Comparison of ENCODE assay signal across 8 cellular contexts in genomic region chr3:195106418-195106906, GRCh38.
DNase-seq lines count a peak whose midpoint lies in the region; ATAC-seq, FAIRE-seq and TF ChIP-seq lines count a peak whose summit lies in the region.

No MANE protein-coding gene starts in this region.

- peak; percentile 54 for DNase-seq in GDM1 (lab: John Stamatoyannopoulos, UW)
- DNase-seq in NCI-H2196 (lab: John Stamatoyannopoulos, UW; ENCODE audit: unreplicated experiment): peak; percentile 89
- peak; percentile 79 for DNase-seq in activated CD4-positive, alpha-beta T cell treated with anti-CD3 and anti-CD28 coated beads for 48 hours
- DNase-seq in chondrocyte (ENCODE audit: low spot score): no peak
- no peak for DNase-seq in HepG2 (ENCODE audit: low spot score)
- DNase-seq in stimulated activated CD4-positive, alpha-beta T cell treated with anti-CD3 and anti-CD28 coated beads, TNF-alpha, amount 100 ng/mL, for 1 hour (ENCODE audit: low read depth in 3 of 3, low spot score in 1 of 3): peak; percentile 8 to 70 (median 36)

- POLR2A ChIA-PET in HepG2 (lab: Yijun Ruan, JAX): no interaction called here

- H2AFZ ChIP-seq in HepG2 (ENCODE audit: low read length): no peak overlapping the region

- peaks cover 2 to 6% of the 10 kb centered on the region in 2 experiments; a peak in 3 of 5 replicates for H3K36me3 ChIP-seq in HepG2 (replicated peaks in 1 of 2; ENCODE audit: control insufficient read depth in 1 of 2, insufficient read depth in 2 of 2, low read length in 2 of 2)

- H3K27me3 Mint-ChIP-seq in chondrocyte (ENCODE audit: low read depth): no peaks in the 10 kb centered on the region

- CTCF ChIA-PET in HepG2 (lab: Yijun Ruan, JAX; ENCODE audit: low intra/inter-chr PET ratio, low total read pairs): interaction anchor here (0.7 to 2.5 kb wide), 5 partner anchors 71 to 435 kb away, joined by 3 to 15 read pairs (median 3); no protein-coding TSS in a partner anchor

- no peak overlapping the region for H3K27ac ChIP-seq in HepG2 (ENCODE audit: extremely low read length, insufficient read depth, low read length)

- peak overlapping the region; percentile 38 for H3K27ac Mint-ChIP-seq in chondrocyte (ENCODE audit: unreplicated experiment)

- H3K4me3 Mint-ChIP-seq in chondrocyte (ENCODE audit: unreplicated experiment): peak overlapping the region; percentile 59

- no peak for FAIRE-seq in HepG2 (lab: Jason Lieb, UNC)

- H3K9me3 ChIP-seq in HepG2 (ENCODE audit: low read length): no peaks in the 10 kb centered on the region

- H3K4me2 ChIP-seq in HepG2 (ENCODE audit: low read depth, low read length): peak overlapping the region; percentile 52

- intact Hi-C loops in HepG2 (cut with micrococcal nuclease; ENCODE audit: unreplicated experiment): loop anchor here (1.0 to 10.0 kb wide), 2 partner anchors 72 to 435 kb away; no protein-coding TSS in a partner anchor

- in situ Hi-C loops in HepG2 (cut with HindIII; ENCODE audit: extremely low pct_ligation_motif_present, low pct_unique_long_range_greater_than_20kb): loop anchor here (5.0 kb wide), 3 partner anchors 74 to 419 kb away; partner anchors contain the start of gene FAM43A

- no peak for TF ChIP-seq POLR2A in HepG2 (IDR thresholded peaks at IDR 0.05; ENCODE audit: insufficient read depth in 1 of 2, low read depth in 2 of 2, low read length in 2 of 2)

- H3K36me3 Mint-ChIP-seq in chondrocyte (ENCODE audit: low read depth): no peaks in the 10 kb centered on the region

- H3K79me2 ChIP-seq in HepG2 (ENCODE audit: insufficient read depth, low read length): no peaks in the 10 kb centered on the region

- TF ChIP-seq CTCF in chondrocyte (IDR thresholded peaks at IDR 0.05): peak; percentile 99
- peak; percentile 98 for TF ChIP-seq CTCF in HepG2 (CRISPR knock-in tag; IDR thresholded peaks at IDR 0.05)

- TF ChIP-seq EP300 in HepG2 (IDR thresholded peaks at IDR 0.05; ENCODE audit: low read depth in 2 of 2, low read length in 2 of 2) (no peak), HepG2 (CRISPR knock-in tag; IDR thresholded peaks at IDR 0.05; ENCODE audit: borderline replicate concordance) (no peak)

- H3K4me1 Mint-ChIP-seq in chondrocyte (ENCODE audit: low read depth): peaks cover 35% of the 10 kb centered on the region

- H4K20me1 ChIP-seq in HepG2 (ENCODE audit: insufficient read depth, low read length): no peaks in the 10 kb centered on the region

- peaks cover 49% of the 10 kb centered on the region for H3K4me1 ChIP-seq in HepG2 (ENCODE audit: insufficient read depth, low read length)

- peak; percentile 95 for TF ChIP-seq RAD21 in HepG2 (CRISPR knock-in tag; IDR thresholded peaks at IDR 0.05)

- H3K9ac ChIP-seq in HepG2 (ENCODE audit: insufficient read depth, low read depth, low read length): no peak overlapping the region

- peak overlapping the region in 1 of 3 experiments; percentile 19; a peak in 1 of 6 replicates for H3K4me3 ChIP-seq in HepG2 (replicated peaks in 1 of 3; ENCODE audit: insufficient read depth in 1 of 3, low read depth in 2 of 3, low read length in 3 of 3)

- no TSS peak for BruUV-seq in HepG2 (replicated peaks; lab: Mats Ljungman, UMichigan)

- no peaks in the 10 kb centered on the region for H3K27me3 ChIP-seq in HepG2 (ENCODE audit: control insufficient read depth in 1 of 2, insufficient read depth in 2 of 2, low read length in 2 of 2)

- H3K9me3 Mint-ChIP-seq in chondrocyte (ENCODE audit: low read depth): peaks cover 5% of the 10 kb centered on the region

- 16% methylated on average over 12 of the region's 29 CpGs for WGBS in HepG2 (ENCODE audit: low lambda C conversion rate)

- ATAC-seq in HG02588 (IDR thresholded peaks at IDR 0.05; ENCODE audit: unreplicated experiment): peak; percentile 71
- peak; percentile 80 for ATAC-seq in HepG2
- ATAC-seq in GM18520 (IDR thresholded peaks at IDR 0.05; ENCODE audit: unreplicated experiment): no peak

TF ChIP-seq in HepG2, 621 proteins besides CTCF, POLR2A, EP300 and RAD21 (continues in another document):
- no peak for TF ChIP-seq ZNF34 (CRISPR knock-in tag; IDR thresholded peaks at IDR 0.05; ENCODE audit: borderline replicate concordance)
- TF ChIP-seq TCF7 (IDR thresholded peaks at IDR 0.05; ENCODE audit: low read depth): no peak
- no peak; the same call in 1 of the 2 replicates for TF ChIP-seq HMG20A (CRISPR knock-in tag; IDR thresholded peaks at IDR 0.05; ENCODE audit: borderline replicate concordance)
- no peak for TF ChIP-seq TIGD3 (CRISPR knock-in tag; IDR thresholded peaks at IDR 0.05; ENCODE audit: borderline replicate concordance)
- TF ChIP-seq SIN3B (IDR thresholded peaks at IDR 0.05; ENCODE audit: low read length): no peak
- no peak for TF ChIP-seq MTF1 (CRISPR knock-in tag; IDR thresholded peaks at IDR 0.05)
- TF ChIP-seq ARNT2 (CRISPR knock-in tag; IDR thresholded peaks at IDR 0.05; ENCODE audit: low read depth): no peak
- TF ChIP-seq TFE3 (CRISPR knock-in tag; IDR thresholded peaks at IDR 0.05): 0 out of 2 replicates have a peak, but pooled peaks have one; percentile 17
- TF ChIP-seq, protein P1, sequence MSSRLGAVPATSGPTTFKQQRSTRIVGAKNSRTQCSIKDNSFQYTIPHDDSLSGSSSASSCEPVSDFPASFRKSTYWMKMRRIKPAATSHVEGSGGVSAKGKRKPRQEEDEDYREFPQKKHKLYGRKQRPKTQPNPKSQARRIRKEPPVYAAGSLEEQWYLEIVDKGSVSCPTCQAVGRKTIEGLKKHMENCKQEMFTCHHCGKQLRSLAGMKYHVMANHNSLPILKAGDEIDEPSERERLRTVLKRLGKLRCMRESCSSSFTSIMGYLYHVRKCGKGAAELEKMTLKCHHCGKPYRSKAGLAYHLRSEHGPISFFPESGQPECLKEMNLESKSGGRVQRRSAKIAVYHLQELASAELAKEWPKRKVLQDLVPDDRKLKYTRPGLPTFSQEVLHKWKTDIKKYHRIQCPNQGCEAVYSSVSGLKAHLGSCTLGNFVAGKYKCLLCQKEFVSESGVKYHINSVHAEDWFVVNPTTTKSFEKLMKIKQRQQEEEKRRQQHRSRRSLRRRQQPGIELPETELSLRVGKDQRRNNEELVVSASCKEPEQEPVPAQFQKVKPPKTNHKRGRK (CRISPR knock-in tag; IDR thresholded peaks at IDR 0.05): no peak
- 0 out of 2 replicates have a peak, but pooled peaks have one; percentile 45 for TF ChIP-seq ZNF782 (CRISPR knock-in tag; IDR thresholded peaks at IDR 0.05; ENCODE audit: borderline replicate concordance)
- TF ChIP-seq ZEB1 (IDR thresholded peaks at IDR 0.05; ENCODE audit: insufficient replicate concordance, low read depth): no peak
- TF ChIP-seq ZFYVE20 (CRISPR knock-in tag; IDR thresholded peaks at IDR 0.05; ENCODE audit: borderline replicate concordance, low read depth): no peak
- TF ChIP-seq ZNF775 (CRISPR knock-in tag; IDR thresholded peaks at IDR 0.05; ENCODE audit: borderline replicate concordance): no peak
- no peak for TF ChIP-seq ZNF124 (CRISPR knock-in tag; IDR thresholded peaks at IDR 0.05)
- TF ChIP-seq, protein P2, sequence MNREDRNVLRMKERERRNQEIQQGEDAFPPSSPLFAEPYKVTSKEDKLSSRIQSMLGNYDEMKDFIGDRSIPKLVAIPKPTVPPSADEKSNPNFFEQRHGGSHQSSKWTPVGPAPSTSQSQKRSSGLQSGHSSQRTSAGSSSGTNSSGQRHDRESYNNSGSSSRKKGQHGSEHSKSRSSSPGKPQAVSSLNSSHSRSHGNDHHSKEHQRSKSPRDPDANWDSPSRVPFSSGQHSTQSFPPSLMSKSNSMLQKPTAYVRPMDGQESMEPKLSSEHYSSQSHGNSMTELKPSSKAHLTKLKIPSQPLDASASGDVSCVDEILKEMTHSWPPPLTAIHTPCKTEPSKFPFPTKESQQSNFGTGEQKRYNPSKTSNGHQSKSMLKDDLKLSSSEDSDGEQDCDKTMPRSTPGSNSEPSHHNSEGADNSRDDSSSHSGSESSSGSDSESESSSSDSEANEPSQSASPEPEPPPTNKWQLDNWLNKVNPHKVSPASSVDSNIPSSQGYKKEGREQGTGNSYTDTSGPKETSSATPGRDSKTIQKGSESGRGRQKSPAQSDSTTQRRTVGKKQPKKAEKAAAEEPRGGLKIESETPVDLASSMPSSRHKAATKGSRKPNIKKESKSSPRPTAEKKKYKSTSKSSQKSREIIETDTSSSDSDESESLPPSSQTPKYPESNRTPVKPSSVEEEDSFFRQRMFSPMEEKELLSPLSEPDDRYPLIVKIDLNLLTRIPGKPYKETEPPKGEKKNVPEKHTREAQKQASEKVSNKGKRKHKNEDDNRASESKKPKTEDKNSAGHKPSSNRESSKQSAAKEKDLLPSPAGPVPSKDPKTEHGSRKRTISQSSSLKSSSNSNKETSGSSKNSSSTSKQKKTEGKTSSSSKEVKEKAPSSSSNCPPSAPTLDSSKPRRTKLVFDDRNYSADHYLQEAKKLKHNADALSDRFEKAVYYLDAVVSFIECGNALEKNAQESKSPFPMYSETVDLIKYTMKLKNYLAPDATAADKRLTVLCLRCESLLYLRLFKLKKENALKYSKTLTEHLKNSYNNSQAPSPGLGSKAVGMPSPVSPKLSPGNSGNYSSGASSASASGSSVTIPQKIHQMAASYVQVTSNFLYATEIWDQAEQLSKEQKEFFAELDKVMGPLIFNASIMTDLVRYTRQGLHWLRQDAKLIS (CRISPR knock-in tag; IDR thresholded peaks at IDR 0.05): no peak

Comparison
In these comparisons a context has a peak if more than half of its experiments do, and no peak if none do; other contexts are left out.
1. DNase-seq: peak in GDM1 (single experiment), NCI-H2196 (single experiment), activated CD4-positive, alpha-beta T cell treated with anti-CD3 and anti-CD28 coated beads for 48 hours (single experiment) and stimulated activated CD4-positive, alpha-beta T cell treated with anti-CD3 and anti-CD28 coated beads, TNF-alpha, amount 100 ng/mL, for 1 hour (3 of 3); none in chondrocyte (single experiment) and HepG2 (single experiment).